ENCODE assay signal across 8 cellular contexts in the genomic region with DNA sequence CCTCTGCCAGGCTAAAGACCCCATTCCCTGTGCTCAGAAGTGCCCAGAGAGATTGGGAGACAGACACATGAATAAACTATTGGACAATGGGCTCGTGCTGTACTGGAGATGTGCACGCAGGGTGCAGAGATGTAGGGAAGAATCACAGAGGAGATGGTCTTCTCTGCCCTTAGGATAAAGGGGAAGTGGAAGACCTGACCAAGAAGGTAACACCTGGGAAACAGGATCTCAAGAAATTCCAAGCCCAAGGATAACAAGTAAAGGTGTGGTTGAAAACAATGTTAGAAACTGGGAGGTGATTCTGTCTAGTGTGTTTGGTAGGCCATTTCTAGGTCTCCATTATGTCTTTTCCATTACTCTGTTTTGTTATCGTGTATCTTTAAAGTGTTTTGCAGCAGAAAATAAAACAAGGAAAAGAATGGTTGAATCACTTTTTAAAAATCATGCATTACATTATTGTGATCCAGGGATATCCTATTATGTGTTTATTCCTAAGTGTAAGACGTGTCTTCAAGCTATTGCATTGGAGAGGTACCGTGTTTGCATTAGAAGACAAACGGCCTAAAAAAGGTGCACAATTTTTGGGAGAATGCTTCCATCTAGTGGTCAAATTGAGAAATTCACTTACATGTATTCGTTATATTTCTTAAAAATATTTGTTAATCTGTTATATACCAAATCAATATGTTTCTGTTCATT. TPM values are rescaled to one million over a fixed set of nuclear protein-coding genes. Genes with fewer than 3 reads are reported as not detected.
A peak's percentile ranks its signal among the peaks of the same experiment; 100 is the strongest.
DNase-seq lines count a peak whose midpoint lies in the region; ATAC-seq and TF ChIP-seq lines count a peak whose summit lies in the region.

No MANE protein-coding gene starts in this region.

- no peaks in the 10 kb centered on the region for H3K9me3 ChIP-seq in left ventricle myocardium inferior (replicated peaks)
- no peaks in the 10 kb centered on the region for H3K9me3 ChIP-seq in WERI-Rb-1 (ENCODE audit: severe bottlenecking)

- H3K9me3 Mint-ChIP-seq in type B pancreatic cell = no peaks in the 10 kb centered on the region

- no peak overlapping the region for H3K27ac ChIP-seq in left ventricle myocardium inferior (replicated peaks)
- H3K27ac ChIP-seq in WERI-Rb-1 = no peak overlapping the region

- intact Hi-C loops in left ventricle myocardium inferior (cut with micrococcal nuclease) = loop anchor here (10.0 kb wide), 1 partner anchor 861 kb away; no protein-coding TSS in a partner anchor
- intact Hi-C loops in Right ventricle myocardium inferior (cut with DNase I) = loop anchor here (5.0 to 10.0 kb wide), 2 partner anchors 864 to 901 kb away; no protein-coding TSS in a partner anchor

- ATAC-seq in Right ventricle myocardium inferior (no peak), HG02642 (IDR thresholded peaks at IDR 0.05; ENCODE audit: poor library complexity, unreplicated experiment) (peak; percentile 56), GM18519 (IDR thresholded peaks at IDR 0.05; ENCODE audit: low FRiP score, unreplicated experiment) (no peak)

- H3K27me3 ChIP-seq in left ventricle myocardium inferior (ENCODE audit: low read depth) (no peaks in the 10 kb centered on the region), WERI-Rb-1 (ENCODE audit: insufficient read depth, low read depth, severe bottlenecking) (no peaks in the 10 kb centered on the region)

- DNase-seq in left ventricle myocardium inferior (no peak), Right ventricle myocardium inferior (ENCODE audit: missing footprints) (no peak), NCI-H2029 treated with DMSO at 0.1 percent for 48 hours (lab: John Stamatoyannopoulos, UW) (peak; percentile 65), WERI-Rb-1 (no peak), iPS-NIHi11 (ENCODE audit: low spot score) (peak; percentile 31), type B pancreatic cell (ENCODE audit: extremely low spot score, unreplicated experiment) (no peak)

- H3K4me1 Mint-ChIP-seq in type B pancreatic cell (ENCODE audit: unreplicated experiment) = peaks cover 15% of the 10 kb centered on the region

- H3K27me3 Mint-ChIP-seq in type B pancreatic cell = peaks cover 3% of the 10 kb centered on the region

- peak; percentile 75 for TF ChIP-seq CTCF in left ventricle myocardium inferior (IDR thresholded peaks at IDR 0.05; ENCODE audit: borderline replicate concordance)
- peak; percentile 16; the same call in 1 of the 2 replicates for TF ChIP-seq CTCF in WERI-Rb-1 (IDR thresholded peaks at IDR 0.05; ENCODE audit: low read depth, low read length)
- TF ChIP-seq CTCF in type B pancreatic cell (conservative IDR thresholded peaks at IDR 0.05) = peak; percentile 90

- H3K27ac Mint-ChIP-seq in type B pancreatic cell = no peak overlapping the region

- H3K36me3 ChIP-seq in left ventricle myocardium inferior (no peaks in the 10 kb centered on the region), WERI-Rb-1 (no peaks in the 10 kb centered on the region)

- H3K4me3 ChIP-seq in left ventricle myocardium inferior (no peak overlapping the region), WERI-Rb-1 (ENCODE audit: low read depth, low read length) (no peak overlapping the region)

- H3K36me3 Mint-ChIP-seq in type B pancreatic cell = no peaks in the 10 kb centered on the region

- H3K4me1 ChIP-seq in left ventricle myocardium inferior = no peaks in the 10 kb centered on the region

- H3K4me3 Mint-ChIP-seq in type B pancreatic cell = no peak overlapping the region

RNA-seq across cellular contexts. Expression of gene KCTD3, which starts 40.8 kb away (rescaled TPM):
- total RNA-seq in left ventricle myocardium inferior = 11.2 TPM
- 13.0 TPM for total RNA-seq in Right ventricle myocardium inferior
- total RNA-seq in type B pancreatic cell (ENCODE audit: low replicate concordance) = 53.7 and 66.8 TPM in 2 replicates

Comparison
In these comparisons a context has a peak if more than half of its experiments do, and no peak if none do; other contexts are left out.
1. DNase-seq: peak in NCI-H2029 treated with DMSO at 0.1 percent for 48 hours (single experiment) and iPS-NIHi11 (single experiment); none in left ventricle myocardium inferior (single experiment), Right ventricle myocardium inferior (single experiment), WERI-Rb-1 (single experiment) and type B pancreatic cell (single experiment).
2. CTCF ChIP-seq: peak in every context shown above with its lines; median percentile 90 in type B pancreatic cell; 75 in left ventricle myocardium inferior; 16 in WERI-Rb-1.